In the genomic region with DNA sequence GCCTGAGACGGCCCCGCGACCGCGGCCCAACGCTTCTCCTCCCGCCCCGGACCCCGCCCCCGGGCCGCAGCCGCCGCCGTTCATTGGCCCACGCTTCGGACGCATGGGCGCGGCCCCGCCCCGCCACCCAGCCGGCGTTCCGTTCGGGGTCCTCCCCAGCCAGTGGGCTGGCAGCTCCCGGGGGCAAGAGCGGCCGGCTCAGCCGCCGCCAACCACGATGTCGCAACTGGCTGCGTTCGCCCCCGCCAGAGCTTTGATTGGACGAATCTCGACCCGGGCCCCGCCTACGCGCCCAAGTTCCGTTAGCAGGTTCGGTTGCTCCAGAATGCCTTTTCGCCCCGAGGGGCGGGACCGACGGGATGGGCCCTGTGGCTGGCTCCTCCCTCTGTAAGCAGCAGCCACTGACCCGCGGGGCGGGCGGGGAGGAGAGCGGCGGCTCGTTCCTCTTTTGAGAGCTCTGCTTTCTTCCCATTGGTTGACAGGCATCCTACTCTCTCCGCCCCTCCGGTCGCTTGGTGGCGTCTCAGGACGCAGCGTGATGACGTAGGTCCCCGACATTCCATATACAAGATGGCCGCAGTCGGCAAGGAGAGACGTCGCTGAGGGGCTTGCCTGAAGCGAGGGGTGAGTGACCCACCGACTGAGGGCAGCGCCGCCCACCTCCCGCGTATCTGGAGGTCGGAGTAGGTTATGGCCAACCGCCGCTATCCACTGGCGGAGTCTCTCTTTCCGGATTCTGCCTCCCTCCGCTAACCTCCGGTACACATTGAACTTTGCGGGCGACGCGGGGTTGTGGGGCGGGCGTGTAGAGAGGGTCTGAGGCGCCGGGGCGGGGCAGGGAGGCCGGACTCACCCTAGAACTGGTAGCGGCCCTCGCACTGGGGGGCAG, we compare ENCODE assay signal across 8 cellular contexts. TPM values are rescaled to one million over a fixed set of nuclear protein-coding genes. Genes with fewer than 3 reads are reported as not detected.
A peak's percentile ranks its signal among the peaks of the same experiment; 100 is the strongest.
DNase-seq lines count a peak whose midpoint lies in the region; ATAC-seq and TF ChIP-seq lines count a peak whose summit lies in the region.

Gene CCNK (plus strand): TSS at position 554 of the 889 bp plus-strand sequence. CDS start 11,269 bp downstream, outside the sequence.
Gene SETD3 (minus strand): TSS at position 4 of the 889 bp plus-strand sequence. CDS start 15,054 bp downstream, outside the sequence.

- H3K9me3 Mint-ChIP-seq in activated CD4-positive, alpha-beta T cell treated with anti-CD3 and anti-CD28 coated beads, Interleukin-2, amount 10 ng/mL, durations not matched to agents 7 days and 5 days = no peaks in the 10 kb centered on the region

- H3K36me3 Mint-ChIP-seq in activated CD4-positive, alpha-beta T cell treated with anti-CD3 and anti-CD28 coated beads, Interleukin-2, amount 10 ng/mL, durations not matched to agents 7 days and 5 days (ENCODE audit: low read depth) = peaks cover 2% of the 10 kb centered on the region

- POLR2A ChIA-PET in activated CD4-positive, alpha-beta T cell treated with anti-CD3 and anti-CD28 coated beads, Interleukin-2, amount 10 ng/mL, durations not matched to agents 7 days and 5 days (lab: Charles Lee) = no interaction called here

- H3K27me3 ChIP-seq in BLaER1 (no peaks in the 10 kb centered on the region), layer of hippocampus (ENCODE audit: control insufficient read depth, insufficient read depth, low read length) (no peaks in the 10 kb centered on the region)

- H3K4me1 Mint-ChIP-seq in activated CD4-positive, alpha-beta T cell treated with anti-CD3 and anti-CD28 coated beads, Interleukin-2, amount 10 ng/mL, durations not matched to agents 7 days and 5 days = peaks cover 46% of the 10 kb centered on the region

- DNase-seq in NCI-H69 (lab: John Stamatoyannopoulos, UW) = peak; percentile 100
- DNase-seq in activated CD4-positive, alpha-beta T cell treated with anti-CD3 and anti-CD28 coated beads, Interleukin-2, amount 10 ng/mL, durations not matched to agents 7 days and 5 days = peak; percentile 100
- DNase-seq in coronary artery (ENCODE audit: low spot score) = peak; percentile 100
- peak; percentile 100 for DNase-seq in stimulated activated CD4-positive, alpha-beta T cell treated with anti-CD3 and anti-CD28 coated beads, Interleukin-1b, Interleukin-23, amount 100 ng/mL, for 4 hours (ENCODE audit: low read depth in 2 of 2)

- peak within 1 kb of the TSS; percentile 93 for H3K27ac ChIP-seq in BLaER1
- H3K27ac ChIP-seq in coronary artery = peak within 1 kb of the TSS; percentile 95 to 98
- peak within 1 kb of the TSS; percentile 79 for H3K27ac ChIP-seq in layer of hippocampus (ENCODE audit: low read depth, low read length)

- no peaks in the 10 kb centered on the region for H3K27me3 Mint-ChIP-seq in activated CD4-positive, alpha-beta T cell treated with anti-CD3 and anti-CD28 coated beads, Interleukin-2, amount 10 ng/mL, durations not matched to agents 7 days and 5 days

- H3K4me3 Mint-ChIP-seq in activated CD4-positive, alpha-beta T cell treated with anti-CD3 and anti-CD28 coated beads, Interleukin-2, amount 10 ng/mL, durations not matched to agents 7 days and 5 days = peak within 1 kb of the TSS; percentile 98

- CTCF ChIA-PET in activated CD4-positive, alpha-beta T cell treated with anti-CD3 and anti-CD28 coated beads, Interleukin-2, amount 10 ng/mL, durations not matched to agents 7 days and 5 days (lab: Charles Lee) = interaction anchor here (0.7 kb wide), 2 partner anchors 10 to 125 kb away, joined by 3 read pairs; no protein-coding TSS in a partner anchor

- H3K36me3 ChIP-seq in BLaER1 = no peaks in the 10 kb centered on the region

- H4K20me1 ChIP-seq in BLaER1 = peaks cover 93% of the 10 kb centered on the region

- peak within 1 kb of the TSS; percentile 98 for H3K27ac Mint-ChIP-seq in activated CD4-positive, alpha-beta T cell treated with anti-CD3 and anti-CD28 coated beads, Interleukin-2, amount 10 ng/mL, durations not matched to agents 7 days and 5 days

- H3K4me2 ChIP-seq in BLaER1 = peak within 1 kb of the TSS; percentile 95

- ATAC-seq in GM19328 (IDR thresholded peaks at IDR 0.05; ENCODE audit: unreplicated experiment) (peak; percentile 83), HG03520 (IDR thresholded peaks at IDR 0.05; ENCODE audit: unreplicated experiment) (peak; percentile 84)

- peak within 1 kb of the TSS; percentile 91 for H3K4me3 ChIP-seq in BLaER1
- H3K4me3 ChIP-seq in coronary artery = peak within 1 kb of the TSS; percentile 98

- peak within 1 kb of the TSS; percentile 91 for H3K9ac ChIP-seq in BLaER1

- TF ChIP-seq CTCF in coronary artery (IDR thresholded peaks at IDR 0.05) = no peak

- peaks cover 39% of the 10 kb centered on the region for H3K4me1 ChIP-seq in BLaER1

- H3K9me3 ChIP-seq in BLaER1 = no peaks in the 10 kb centered on the region

RNA-seq across cellular contexts. Expression of gene CCNK, which starts in this region (rescaled TPM):
- 10 to 100 TPM; 85.5 to 86.8 TPM for total RNA-seq in activated CD4-positive, alpha-beta T cell treated with anti-CD3 and anti-CD28 coated beads, Interleukin-2, amount 10 ng/mL, durations not matched to agents 7 days and 5 days

RNA-seq across cellular contexts. Expression of gene SETD3, which starts in this region (rescaled TPM):
- 10 to 100 TPM; 56.8 to 64.5 TPM for total RNA-seq in activated CD4-positive, alpha-beta T cell treated with anti-CD3 and anti-CD28 coated beads, Interleukin-2, amount 10 ng/mL, durations not matched to agents 7 days and 5 days

Comparison
In these comparisons a context has a peak if more than half of its experiments do, and no peak if none do; other contexts are left out.
1. Peak in every context shown above with its lines: DNase-seq, ATAC-seq, H3K4me3 ChIP-seq and H3K27ac ChIP-seq.